ENCODE assay signal across 8 cellular contexts in genomic region chr3:132721479-132722164, GRCh38.
DNase-seq lines count a peak whose midpoint lies in the region; ATAC-seq and TF ChIP-seq lines count a peak whose summit lies in the region.

No MANE protein-coding gene starts in this region.

- peak; percentile 3 for ATAC-seq in GM18508 (IDR thresholded peaks at IDR 0.05; ENCODE audit: insufficient read depth, unreplicated experiment)

- DNase-seq in AML-193 (lab: John Stamatoyannopoulos, UW), result peak; percentile 48 to 50
- peak in 51 of 76 experiments; percentile 3 to 74 (median 41) for DNase-seq in HUDEP-2 (lab: John Stamatoyannopoulos, UW; ENCODE audit: unreplicated experiment in 76 of 76)
- DNase-seq in SKM-1 (lab: John Stamatoyannopoulos, UW; ENCODE audit: unreplicated experiment), result peak; percentile 40
- peak; percentile 80 for DNase-seq in choroid plexus epithelial cell (ENCODE audit: low read depth)
- peak; percentile 92 for DNase-seq in left kidney (ENCODE audit: low read depth, low spot score)
- peak; percentile 24 to 32 for DNase-seq in stimulated activated CD8-positive, alpha-beta memory T cell treated with anti-CD3 and anti-CD28 coated beads, Interleukin-2, amount 100 ng/mL, for 48 hours (ENCODE audit: low read depth in 2 of 2)
- no peak for DNase-seq in NK-92 (lab: John Stamatoyannopoulos, UW; ENCODE audit: unreplicated experiment)

- H3K4me3 ChIP-seq in choroid plexus epithelial cell (ENCODE audit: low read depth, low read length), result peak overlapping the region; percentile 93

- TF ChIP-seq CTCF in choroid plexus epithelial cell (conservative IDR thresholded peaks at IDR 0.05; ENCODE audit: low read depth, low read length), result peak; percentile 47
